1 cellular context compared by ENCODE assay signal in the genomic region with DNA sequence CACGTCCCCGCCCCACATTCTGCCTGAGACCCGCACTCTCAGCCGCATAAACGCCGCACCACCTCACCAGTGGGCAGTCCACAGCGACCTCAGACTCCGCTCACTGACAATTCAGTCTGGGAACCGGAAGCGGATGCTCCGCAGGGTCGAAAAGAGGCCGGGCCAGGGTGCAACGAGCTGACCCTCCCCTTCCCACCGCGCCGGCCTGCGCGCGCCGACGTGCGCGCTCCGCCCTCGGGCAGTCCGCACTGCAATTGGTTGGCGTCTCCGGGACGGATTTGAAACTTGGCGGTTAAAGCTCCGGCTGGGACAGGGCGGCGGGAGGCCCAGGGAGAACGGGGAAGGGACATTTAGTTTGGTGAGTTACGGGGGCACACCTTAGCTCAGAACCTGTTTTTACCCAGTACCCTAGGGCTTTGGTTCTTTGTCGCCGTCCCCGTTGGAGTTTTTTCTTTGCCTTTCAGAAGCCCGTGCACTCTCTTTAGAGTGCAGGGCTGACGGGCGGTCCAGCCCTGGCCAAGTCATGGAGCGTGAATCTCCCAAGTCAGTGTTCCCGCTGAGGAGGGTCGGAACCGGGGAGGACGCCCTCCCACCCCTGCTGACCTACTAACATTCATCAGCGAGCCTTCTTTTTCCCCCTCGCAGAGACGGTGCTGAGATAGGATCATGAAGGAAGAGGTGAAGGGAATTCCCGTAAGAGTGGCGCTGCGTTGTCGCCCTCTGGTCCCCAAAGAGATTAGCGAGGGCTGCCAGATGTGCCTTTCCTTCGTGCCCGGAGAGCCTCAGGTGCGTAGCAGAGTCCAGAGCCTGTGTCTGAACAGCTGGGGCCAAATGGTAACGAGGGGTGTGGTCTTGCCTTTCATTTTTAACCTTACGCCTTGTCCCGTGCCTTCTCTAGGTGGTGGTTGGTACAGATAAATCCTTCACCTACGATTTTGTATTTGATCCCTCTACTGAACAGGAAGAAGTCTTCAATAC.
A peak's percentile ranks its signal among the peaks of the same experiment; 100 is the strongest.
TF ChIP-seq lines count a peak whose summit lies in the region.

A gene with protein sequence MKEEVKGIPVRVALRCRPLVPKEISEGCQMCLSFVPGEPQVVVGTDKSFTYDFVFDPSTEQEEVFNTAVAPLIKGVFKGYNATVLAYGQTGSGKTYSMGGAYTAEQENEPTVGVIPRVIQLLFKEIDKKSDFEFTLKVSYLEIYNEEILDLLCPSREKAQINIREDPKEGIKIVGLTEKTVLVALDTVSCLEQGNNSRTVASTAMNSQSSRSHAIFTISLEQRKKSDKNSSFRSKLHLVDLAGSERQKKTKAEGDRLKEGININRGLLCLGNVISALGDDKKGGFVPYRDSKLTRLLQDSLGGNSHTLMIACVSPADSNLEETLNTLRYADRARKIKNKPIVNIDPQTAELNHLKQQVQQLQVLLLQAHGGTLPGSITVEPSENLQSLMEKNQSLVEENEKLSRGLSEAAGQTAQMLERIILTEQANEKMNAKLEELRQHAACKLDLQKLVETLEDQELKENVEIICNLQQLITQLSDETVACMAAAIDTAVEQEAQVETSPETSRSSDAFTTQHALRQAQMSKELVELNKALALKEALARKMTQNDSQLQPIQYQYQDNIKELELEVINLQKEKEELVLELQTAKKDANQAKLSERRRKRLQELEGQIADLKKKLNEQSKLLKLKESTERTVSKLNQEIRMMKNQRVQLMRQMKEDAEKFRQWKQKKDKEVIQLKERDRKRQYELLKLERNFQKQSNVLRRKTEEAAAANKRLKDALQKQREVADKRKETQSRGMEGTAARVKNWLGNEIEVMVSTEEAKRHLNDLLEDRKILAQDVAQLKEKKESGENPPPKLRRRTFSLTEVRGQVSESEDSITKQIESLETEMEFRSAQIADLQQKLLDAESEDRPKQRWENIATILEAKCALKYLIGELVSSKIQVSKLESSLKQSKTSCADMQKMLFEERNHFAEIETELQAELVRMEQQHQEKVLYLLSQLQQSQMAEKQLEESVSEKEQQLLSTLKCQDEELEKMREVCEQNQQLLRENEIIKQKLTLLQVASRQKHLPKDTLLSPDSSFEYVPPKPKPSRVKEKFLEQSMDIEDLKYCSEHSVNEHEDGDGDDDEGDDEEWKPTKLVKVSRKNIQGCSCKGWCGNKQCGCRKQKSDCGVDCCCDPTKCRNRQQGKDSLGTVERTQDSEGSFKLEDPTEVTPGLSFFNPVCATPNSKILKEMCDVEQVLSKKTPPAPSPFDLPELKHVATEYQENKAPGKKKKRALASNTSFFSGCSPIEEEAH (plus strand): TSS at position 312 of the 978 bp plus-strand sequence. CDS start 355 bp downstream, at position 667.
A gene with protein sequence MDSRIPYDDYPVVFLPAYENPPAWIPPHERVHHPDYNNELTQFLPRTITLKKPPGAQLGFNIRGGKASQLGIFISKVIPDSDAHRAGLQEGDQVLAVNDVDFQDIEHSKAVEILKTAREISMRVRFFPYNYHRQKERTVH (minus strand): TSS at position 135 of the 978 bp plus-strand sequence. CDS start 586 bp downstream, outside the sequence.

TF ChIP-seq in SK-N-SH, 30 proteins besides CTCF, POLR2A, EP300 and RAD21 (continued from another document):
- TF ChIP-seq ZBTB33 (IDR thresholded peaks at IDR 0.05; ENCODE audit: borderline replicate concordance, low read depth) = no peak
- TF ChIP-seq NRF1 (IDR thresholded peaks at IDR 0.05; ENCODE audit: low read depth, low read length) = peak; percentile 88
- TF ChIP-seq MXI1 (IDR thresholded peaks at IDR 0.05; ENCODE audit: low read depth, low read length) = peak; percentile 81
- no peak for TF ChIP-seq RCOR1 (IDR thresholded peaks at IDR 0.05; ENCODE audit: low read length)
- TF ChIP-seq SIN3A (IDR thresholded peaks at IDR 0.05; ENCODE audit: borderline replicate concordance, low read depth, low read length) = peak; percentile 95; the same call in 1 of the 2 replicates
- peak; percentile 52; the same call in 1 of the 2 replicates for TF ChIP-seq TAF1 (IDR thresholded peaks at IDR 0.05; ENCODE audit: borderline replicate concordance, low read depth, low read length)
- peak; percentile 70 for TF ChIP-seq ELF1 (IDR thresholded peaks at IDR 0.05)
